11 cellular contexts compared by ENCODE assay signal in the genomic region with DNA sequence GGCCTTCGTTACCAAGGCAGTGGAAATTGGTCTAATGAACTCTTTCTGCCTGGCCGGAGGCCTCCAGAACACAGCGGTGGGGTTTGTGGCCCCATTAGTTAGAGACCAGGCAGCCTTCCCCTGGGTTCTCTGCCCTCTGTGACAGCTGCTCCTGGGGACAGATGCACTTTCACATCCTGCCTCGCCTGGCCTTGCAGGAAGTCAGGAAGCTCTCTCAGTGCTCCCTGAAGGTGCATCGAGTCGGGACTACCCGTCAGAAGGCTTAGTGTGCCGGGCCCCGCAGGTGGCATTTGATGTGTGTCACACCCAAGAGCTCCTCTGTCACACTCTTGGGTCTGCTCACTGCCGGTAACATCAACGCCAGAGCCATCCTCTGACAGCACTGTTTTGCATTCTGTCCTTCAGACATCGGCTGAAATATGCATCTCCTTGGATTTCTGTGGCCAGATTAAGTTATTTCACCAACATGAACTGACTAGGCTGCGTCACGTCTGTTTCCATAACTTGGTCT.
DNase-seq lines count a peak whose midpoint lies in the region; ATAC-seq and TF ChIP-seq lines count a peak whose summit lies in the region.
"Had no signal": no experiment of that assay in that cellular context is flagged by ENCODE, and none has a peak within 500 bp of the region (broad histone marks: within the 10 kb centered on the region; RNA-seq: fewer than 3 reads in every experiment).

No MANE protein-coding gene starts in this region.

- no peak for TF ChIP-seq CTCF in OCI-LY3 (IDR thresholded peaks at IDR 0.05; ENCODE audit: low read depth, low read length)
- TF ChIP-seq CTCF in heart right ventricle (IDR thresholded peaks at IDR 0.05): no peak

- peak overlapping the region; percentile 63 for H3K4me2 ChIP-seq in OCI-LY3 (ENCODE audit: low read length)

- ATAC-seq in heart right ventricle: no peak

- H2AFZ ChIP-seq in OCI-LY3 (ENCODE audit: low read depth, low read length): no peak overlapping the region

- H3K79me2 ChIP-seq in OCI-LY3 (ENCODE audit: low read length): no peaks in the 10 kb centered on the region

- H3K9me3 ChIP-seq in OCI-LY3 (ENCODE audit: insufficient read depth, low read length): no peaks in the 10 kb centered on the region
- H3K9me3 ChIP-seq in effector memory CD4-positive, alpha-beta T cell (ENCODE audit: control insufficient read depth, low read length): no peaks in the 10 kb centered on the region
- no peaks in the 10 kb centered on the region for H3K9me3 ChIP-seq in heart right ventricle
- H3K9me3 ChIP-seq: upper lobe of left lung had no signal

- H3K36me3 ChIP-seq in OCI-LY3 (replicated peaks; ENCODE audit: low read depth, low read length) (no peaks in the 10 kb centered on the region), heart right ventricle (no peaks in the 10 kb centered on the region)
- H3K36me3 ChIP-seq in effector memory CD4-positive, alpha-beta T cell (ENCODE audit: control insufficient read depth, insufficient read depth, low read length): no peaks in the 10 kb centered on the region
- H3K36me3 ChIP-seq: upper lobe of left lung had no signal

- 69 to 74% methylated on average over 14 of the region's 14 CpGs for WGBS in heart right ventricle, 2 donors

- peak overlapping the region; percentile 9; the same call in 1 of the 2 replicates for H3K4me3 ChIP-seq in OCI-LY3 (ENCODE audit: low read length)
- H3K4me3 ChIP-seq in effector memory CD4-positive, alpha-beta T cell (ENCODE audit: insufficient read depth, low read depth, low read length, poor library complexity, severe bottlenecking): peak overlapping the region; percentile 1
- no peak overlapping the region for H3K4me3 ChIP-seq in heart right ventricle
- H3K4me3 ChIP-seq: upper lobe of left lung had no signal

- H3K9ac ChIP-seq in OCI-LY3 (ENCODE audit: low read length): no peak overlapping the region

- H3K27ac ChIP-seq in OCI-LY3 (ENCODE audit: low read length): no peak overlapping the region
- H3K27ac ChIP-seq in effector memory CD4-positive, alpha-beta T cell (ENCODE audit: insufficient read depth, low read length, poor library complexity, severe bottlenecking): peak overlapping the region; percentile 87
- peak overlapping the region in 5 of 10 donors; percentile 29 to 56 (median 42) for H3K27ac ChIP-seq in heart right ventricle
- H3K27ac ChIP-seq: VCaP had no signal

- intact Hi-C loops in heart right ventricle (cut with DNase I): loop anchor here in 5 of 10 donors (5.0 to 10.0 kb wide), 6 partner anchors 72 to 162 kb away; a partner anchor contains a TSS

- peak; percentile 67 for DNase-seq in activated CD8-positive, alpha-beta memory T cell treated with anti-CD3 and anti-CD28 coated beads, Interleukin-2, amount 50 U/mL, for 4 hours
- DNase-seq in effector memory CD4-positive, alpha-beta T cell: peak; percentile 53 to 76 (median 60)
- peak; percentile 64 to 67 for DNase-seq in stimulated activated CD8-positive, alpha-beta memory T cell treated with anti-CD3 and anti-CD28 coated beads, Interleukin-15, amount 100 ng/mL, for 48 hours (ENCODE audit: low read depth in 2 of 2)
- DNase-seq in NCI-H524 treated with DMSO at 0.1 percent for 48 hours (lab: John Stamatoyannopoulos, UW) (no peak), COLO829 (ENCODE audit: low spot score) (no peak), NCI-H128 (lab: John Stamatoyannopoulos, UW; ENCODE audit: unreplicated experiment) (no peak), heart right ventricle (no peak)
- DNase-seq: NCI-H2171 treated with DMSO at 0.1 percent for 48 hours had no signal

- H3K27me3 ChIP-seq in OCI-LY3 (ENCODE audit: low read depth, low read length) (peaks cover 27% of the 10 kb centered on the region), heart right ventricle (no peaks in the 10 kb centered on the region)
- H3K27me3 ChIP-seq in effector memory CD4-positive, alpha-beta T cell (replicated peaks; ENCODE audit: control insufficient read depth, insufficient read depth, low read length, poor library complexity, severe bottlenecking): no peaks in the 10 kb centered on the region
- H3K27me3 ChIP-seq: upper lobe of left lung had no signal

- H3K4me1 ChIP-seq in OCI-LY3 (ENCODE audit: low read length) (peaks cover 39% of the 10 kb centered on the region), heart right ventricle (peaks cover 16 to 87% (median 67%) of the 10 kb centered on the region in 9 donors)
- H3K4me1 ChIP-seq in effector memory CD4-positive, alpha-beta T cell (ENCODE audit: control insufficient read depth, insufficient read depth, low read length, poor library complexity, severe bottlenecking): peaks cover 72% of the 10 kb centered on the region

- no peaks in the 10 kb centered on the region for H4K20me1 ChIP-seq in OCI-LY3 (ENCODE audit: insufficient read depth, low read length)

Comparison
In these comparisons a context has a peak if more than half of its experiments do, and no peak if none do; other contexts are left out.
1. H3K4me3 ChIP-seq: peak in OCI-LY3 (single experiment) and effector memory CD4-positive, alpha-beta T cell (single experiment); none in heart right ventricle (0 of 10).
2. DNase-seq: peak in activated CD8-positive, alpha-beta memory T cell treated with anti-CD3 and anti-CD28 coated beads, Interleukin-2, amount 50 U/mL, for 4 hours (single experiment), effector memory CD4-positive, alpha-beta T cell (3 of 3) and stimulated activated CD8-positive, alpha-beta memory T cell treated with anti-CD3 and anti-CD28 coated beads, Interleukin-15, amount 100 ng/mL, for 48 hours (2 of 2); none in NCI-H524 treated with DMSO at 0.1 percent for 48 hours (single experiment), COLO829 (single experiment), NCI-H128 (single experiment) and heart right ventricle (0 of 2).